In genomic region chr10:42553064-42553407, GRCh38 we compare ENCODE assay signal across 8 cellular contexts.
DNase-seq lines count a peak whose midpoint lies in the region; ATAC-seq lines count a peak whose summit lies in the region.

No MANE protein-coding gene starts in this region.

- H3K36me3 ChIP-seq in iPS-18a (ENCODE audit: control insufficient read depth, low read depth, low read length) (no peaks in the 10 kb centered on the region), stomach smooth muscle (ENCODE audit: control insufficient read depth in 2 of 2, insufficient read depth in 2 of 2, low read length in 2 of 2) (peaks cover 0 to 7% of the 10 kb centered on the region in 2 donors)

- H3K4me3 ChIP-seq in iPS-18a (ENCODE audit: low read length) (peak overlapping the region; percentile 94), stomach smooth muscle (ENCODE audit: low read length in 2 of 2) (peak overlapping the region; percentile 88 to 97)

- peaks cover 34% of the 10 kb centered on the region for H3K36me3 Mint-ChIP-seq in T-helper 2 cell treated with Interferon-gamma antibody and Interleukin-4, amounts not matched to agents 5 μg/mL and 100 μg/mL, for 36 hours (ENCODE audit: low read depth)
- H3K36me3 Mint-ChIP-seq in activated T-helper 17 cell treated with anti-CD3 and anti-CD28 coated beads, Interleukin-2, amount 50 U/mL, for 72 hours (ENCODE audit: low read depth) = peaks cover 43% of the 10 kb centered on the region

- no peaks in the 10 kb centered on the region for H3K27me3 ChIP-seq in iPS-18a (ENCODE audit: control insufficient read depth, insufficient read depth, low read length)
- H3K27me3 ChIP-seq in stomach smooth muscle (ENCODE audit: control insufficient read depth in 1 of 2, insufficient read depth in 2 of 2, low read length in 2 of 2) = no peaks in the 10 kb centered on the region

- no peak for DNase-seq in T-helper 2 cell treated with Interferon-gamma antibody and Interleukin-4, amounts not matched to agents 5 μg/mL and 100 μg/mL, for 36 hours (ENCODE audit: low spot score)
- DNase-seq in T-helper 2 cell = no peak
- no peak for DNase-seq in putamen (ENCODE audit: low spot score)
- no peak for DNase-seq in Ammon's horn (ENCODE audit: low spot score)

- no peaks in the 10 kb centered on the region for H3K27me3 Mint-ChIP-seq in T-helper 2 cell treated with Interferon-gamma antibody and Interleukin-4, amounts not matched to agents 5 μg/mL and 100 μg/mL, for 36 hours (ENCODE audit: low read depth)
- peaks cover 4% of the 10 kb centered on the region for H3K27me3 Mint-ChIP-seq in activated T-helper 17 cell treated with anti-CD3 and anti-CD28 coated beads, Interleukin-2, amount 50 U/mL, for 72 hours

- no peaks in the 10 kb centered on the region for H3K4me1 ChIP-seq in iPS-18a (ENCODE audit: control insufficient read depth, low read depth, low read length)
- peaks cover 15% of the 10 kb centered on the region for H3K4me1 ChIP-seq in stomach smooth muscle (ENCODE audit: control insufficient read depth, insufficient read depth, low read length)

- H3K9me3 ChIP-seq in iPS-18a (ENCODE audit: control insufficient read depth, low read depth, low read length) (peaks cover 6% of the 10 kb centered on the region), stomach smooth muscle (ENCODE audit: control insufficient read depth in 2 of 2, low read length in 2 of 2) (no peaks in the 10 kb centered on the region)

- no peak overlapping the region for H3K9ac ChIP-seq in iPS-18a (ENCODE audit: low read length)
- H3K9ac ChIP-seq in stomach smooth muscle (ENCODE audit: low read length in 2 of 2) = peak overlapping the region; percentile 58 to 73

- H3K4me3 Mint-ChIP-seq in T-helper 2 cell treated with Interferon-gamma antibody and Interleukin-4, amounts not matched to agents 5 μg/mL and 100 μg/mL, for 36 hours = peak overlapping the region; percentile 97
- peak overlapping the region; percentile 97 for H3K4me3 Mint-ChIP-seq in activated T-helper 17 cell treated with anti-CD3 and anti-CD28 coated beads, Interleukin-2, amount 50 U/mL, for 72 hours

- peaks cover 17% of the 10 kb centered on the region for H3K9me3 Mint-ChIP-seq in T-helper 2 cell treated with Interferon-gamma antibody and Interleukin-4, amounts not matched to agents 5 μg/mL and 100 μg/mL, for 36 hours
- H3K9me3 Mint-ChIP-seq in activated T-helper 17 cell treated with anti-CD3 and anti-CD28 coated beads, Interleukin-2, amount 50 U/mL, for 72 hours = no peaks in the 10 kb centered on the region

- peak overlapping the region; percentile 81 for H3K27ac Mint-ChIP-seq in T-helper 2 cell treated with Interferon-gamma antibody and Interleukin-4, amounts not matched to agents 5 μg/mL and 100 μg/mL, for 36 hours
- H3K27ac Mint-ChIP-seq in activated T-helper 17 cell treated with anti-CD3 and anti-CD28 coated beads, Interleukin-2, amount 50 U/mL, for 72 hours = peak overlapping the region; percentile 92

- H3K4me1 Mint-ChIP-seq in T-helper 2 cell treated with Interferon-gamma antibody and Interleukin-4, amounts not matched to agents 5 μg/mL and 100 μg/mL, for 36 hours (ENCODE audit: low read depth) = peaks cover 28% of the 10 kb centered on the region
- H3K4me1 Mint-ChIP-seq in activated T-helper 17 cell treated with anti-CD3 and anti-CD28 coated beads, Interleukin-2, amount 50 U/mL, for 72 hours = peaks cover 23% of the 10 kb centered on the region

- H3K27ac ChIP-seq in iPS-18a (ENCODE audit: low read length) (no peak overlapping the region), stomach smooth muscle (ENCODE audit: low read length) (peak overlapping the region; percentile 37)

- peak; percentile 25 for ATAC-seq in HG03045 (IDR thresholded peaks at IDR 0.05; ENCODE audit: unreplicated experiment)
- ATAC-seq in activated T-helper 17 cell treated with anti-CD3 and anti-CD28 coated beads, Interleukin-2, amount 50 U/mL, for 72 hours (replicated peaks) = peak; percentile 10
